In the genomic region with DNA sequence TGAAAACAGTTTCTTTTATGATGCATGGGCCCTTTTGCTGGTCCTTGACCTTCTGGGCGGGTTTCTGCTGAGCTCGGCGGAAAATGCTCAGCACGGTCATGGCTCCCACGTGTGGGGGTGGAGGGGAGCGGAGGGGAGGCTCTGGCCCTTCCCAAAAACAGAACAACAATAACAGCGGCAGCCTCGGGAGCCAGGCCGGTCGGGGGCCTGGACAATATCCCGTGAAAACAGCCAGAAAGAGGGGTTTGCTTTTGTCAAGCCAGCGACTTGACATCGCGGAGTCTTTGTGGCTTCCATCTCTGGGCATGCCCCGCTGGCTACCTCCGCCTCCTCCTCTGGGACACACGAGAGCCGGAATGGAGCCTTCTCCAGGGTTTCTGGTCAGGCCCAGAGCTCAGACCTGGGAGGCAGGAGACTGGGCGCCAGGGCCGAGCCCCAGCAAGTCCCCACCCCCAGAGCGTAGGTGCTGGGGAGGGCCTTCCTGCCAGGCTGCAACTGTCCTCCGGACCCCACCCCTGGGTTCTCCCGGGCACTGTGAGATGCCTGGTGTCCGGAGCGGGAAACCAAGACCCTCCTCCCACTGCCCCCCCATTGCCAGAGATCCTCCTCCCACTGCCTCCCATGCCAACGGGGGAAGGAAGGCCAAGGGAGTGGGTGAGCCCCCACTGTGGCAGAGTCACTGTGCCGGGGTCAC, we compare ENCODE assay signal across 9 cellular contexts. TPM values are rescaled to one million over a fixed set of nuclear protein-coding genes. Genes with fewer than 3 reads are reported as not detected.
DNase-seq lines count a peak whose midpoint lies in the region; FAIRE-seq and TF ChIP-seq lines count a peak whose summit lies in the region.
"Had no signal": no experiment of that assay in that cellular context is flagged by ENCODE, and none has a peak within 500 bp of the region (broad histone marks: within the 10 kb centered on the region; RNA-seq: fewer than 3 reads in every experiment).

No MANE protein-coding gene starts in this region.

- no peaks in the 10 kb centered on the region for H3K4me1 Mint-ChIP-seq in activated naive CD4-positive, alpha-beta T cell treated with anti-CD3 and anti-CD28 coated beads for 36 hours (ENCODE audit: low read depth)
- H3K4me1 Mint-ChIP-seq in mesothelial cell of epicardium: peaks cover 3% of the 10 kb centered on the region

- no TSS peak for BruUV-seq in endothelial cell of umbilical vein (replicated peaks; lab: Mats Ljungman, UMichigan)

- no peaks in the 10 kb centered on the region for H3K27me3 Mint-ChIP-seq in activated naive CD4-positive, alpha-beta T cell treated with anti-CD3 and anti-CD28 coated beads for 36 hours (ENCODE audit: low read depth)
- no peaks in the 10 kb centered on the region for H3K27me3 Mint-ChIP-seq in mesothelial cell of epicardium (ENCODE audit: low read depth)

- dilution Hi-C loops in endothelial cell of umbilical vein (cut with MboI; ENCODE audit: extremely low pct_ligation_motif_present, low sequenced_read_pairs): no loop called here

- H3K9ac ChIP-seq in endothelial cell of umbilical vein (replicated peaks; ENCODE audit: extremely low read depth, insufficient read depth, low read length): no peak overlapping the region

- no peaks in the 10 kb centered on the region for H3K27me3 ChIP-seq in endothelial cell of umbilical vein (ENCODE audit: control insufficient read depth in 2 of 2, insufficient read depth in 2 of 2, low read length in 2 of 2)
- no peaks in the 10 kb centered on the region for H3K27me3 ChIP-seq in uterus

- CTCF ChIA-PET in activated naive CD4-positive, alpha-beta T cell treated with anti-CD3 and anti-CD28 coated beads for 36 hours (lab: Charles Lee): no interaction called here
- CTCF ChIA-PET in endothelial cell of umbilical vein (lab: Charles Lee): no interaction called here

- H4K20me1 ChIP-seq in endothelial cell of umbilical vein (replicated peaks; ENCODE audit: control insufficient read depth, extremely low read depth, insufficient read depth, low read length): no peaks in the 10 kb centered on the region

- no peak for TF ChIP-seq POLR2A in endothelial cell of umbilical vein (IDR thresholded peaks at IDR 0.05; ENCODE audit: low read depth, low read length)
- no peak for TF ChIP-seq POLR2A in uterus (IDR thresholded peaks at IDR 0.05)

- no peak for FAIRE-seq in endothelial cell of umbilical vein (lab: Jason Lieb, UNC)

- no peak for TF ChIP-seq CTCF in endothelial cell of umbilical vein (IDR thresholded peaks at IDR 0.05; ENCODE audit: extremely low read depth in 1 of 2, insufficient read depth in 1 of 2, low read depth in 1 of 2, low read length in 2 of 2)
- no peak for TF ChIP-seq CTCF in mesothelial cell of epicardium (IDR thresholded peaks at IDR 0.05; ENCODE audit: unreplicated experiment)
- TF ChIP-seq CTCF in uterus (IDR thresholded peaks at IDR 0.05): no peak
- no peak for TF ChIP-seq CTCF in GM13977 (IDR thresholded peaks at IDR 0.05; ENCODE audit: extremely low read depth, insufficient read depth, missing control alignments)

- H3K27ac Mint-ChIP-seq in activated naive CD4-positive, alpha-beta T cell treated with anti-CD3 and anti-CD28 coated beads for 36 hours: no peak overlapping the region
- peak overlapping the region; percentile 83 for H3K27ac Mint-ChIP-seq in mesothelial cell of epicardium

- no peaks in the 10 kb centered on the region for H3K4me1 ChIP-seq in endothelial cell of umbilical vein (ENCODE audit: control insufficient read depth, extremely low read depth, insufficient read depth, low read length)
- peaks cover 6 to 35% of the 10 kb centered on the region in 2 donors for H3K4me1 ChIP-seq in uterus

- H3K4me3 ChIP-seq in endothelial cell of umbilical vein (replicated peaks in 1 of 3; ENCODE audit: insufficient read depth in 1 of 3, low read depth in 1 of 3, low read length in 3 of 3) (no peak overlapping the region), uterus (no peak overlapping the region)

- H3K36me3 Mint-ChIP-seq in activated naive CD4-positive, alpha-beta T cell treated with anti-CD3 and anti-CD28 coated beads for 36 hours (ENCODE audit: low read depth): no peaks in the 10 kb centered on the region
- H3K36me3 Mint-ChIP-seq in mesothelial cell of epicardium: no peaks in the 10 kb centered on the region

- H3K9me3 Mint-ChIP-seq in activated naive CD4-positive, alpha-beta T cell treated with anti-CD3 and anti-CD28 coated beads for 36 hours: no peaks in the 10 kb centered on the region
- no peaks in the 10 kb centered on the region for H3K9me3 Mint-ChIP-seq in mesothelial cell of epicardium

- no peaks in the 10 kb centered on the region for H3K9me3 ChIP-seq in endothelial cell of umbilical vein (replicated peaks; ENCODE audit: control insufficient read depth, insufficient read depth, low read length)
- no peaks in the 10 kb centered on the region for H3K9me3 ChIP-seq in uterus

- POLR2A ChIA-PET in endothelial cell of umbilical vein (lab: Charles Lee): no interaction called here

- no peaks in the 10 kb centered on the region for H3K79me2 ChIP-seq in endothelial cell of umbilical vein (ENCODE audit: control insufficient read depth, insufficient read depth, low read length)

- no peaks in the 10 kb centered on the region for H3K9me1 ChIP-seq in endothelial cell of umbilical vein (replicated peaks; ENCODE audit: control insufficient read depth, extremely low read depth, insufficient read depth, low read length)

- no peak overlapping the region for H3K4me3 Mint-ChIP-seq in activated naive CD4-positive, alpha-beta T cell treated with anti-CD3 and anti-CD28 coated beads for 36 hours
- no peak overlapping the region for H3K4me3 Mint-ChIP-seq in mesothelial cell of epicardium

- intact Hi-C loops in activated naive CD4-positive, alpha-beta T cell treated with anti-CD3 and anti-CD28 coated beads for 36 hours (cut with micrococcal nuclease): no loop called here
- intact Hi-C loops in endothelial cell of umbilical vein (cut with micrococcal nuclease) (no loop called here), uterus (cut with DNase I; ENCODE audit: low total_unique reads) (no loop called here)

- no peak overlapping the region for H2AFZ ChIP-seq in endothelial cell of umbilical vein (ENCODE audit: low read depth, low read length)

- no peaks in the 10 kb centered on the region for H3K36me3 ChIP-seq in endothelial cell of umbilical vein (ENCODE audit: control insufficient read depth in 2 of 2, extremely low read depth in 1 of 2, insufficient read depth in 2 of 2, low read length in 2 of 2)
- no peaks in the 10 kb centered on the region for H3K36me3 ChIP-seq in uterus

- in situ Hi-C loops in GM13977 (cut with MboI; ENCODE audit: low pct_unique_long_range_greater_than_20kb, low sequenced_read_pairs, unreplicated experiment): no loop called here

- H3K27ac ChIP-seq in endothelial cell of umbilical vein (ENCODE audit: insufficient read depth, low read depth, low read length) (no peak overlapping the region), uterus (peak overlapping the region; percentile 79 to 91)

- peak; percentile 3 for DNase-seq in activated naive CD4-positive, alpha-beta T cell treated with anti-CD3 and anti-CD28 coated beads for 36 hours
- DNase-seq in activated naive CD4-positive, alpha-beta T cell treated with Interleukin-2 at 50 U/mL for 16 hours: no peak
- peak; percentile 32 for DNase-seq in endothelial cell of umbilical vein (ENCODE audit: low read depth, low spot score)
- peak in 1 of 2 experiments; percentile 39 for DNase-seq in mesothelial cell of epicardium (ENCODE audit: low spot score in 2 of 2, unreplicated experiment in 2 of 2)
- peak; percentile 86 to 89 for DNase-seq in uterus
- no peak for DNase-seq in HuH-7.5 (ENCODE audit: low spot score)
- no peak for DNase-seq in activated naive CD4-positive, alpha-beta T cell treated with anti-CD3 and anti-CD28 coated beads, Interleukin-2, amount 50 U/mL, for 16 hours
- DNase-seq in GM13977 (ENCODE audit: low spot score): no peak

- no peak overlapping the region for H3K4me2 ChIP-seq in endothelial cell of umbilical vein (ENCODE audit: insufficient read depth, low read length)

TF ChIP-seq in endothelial cell of umbilical vein, 7 proteins besides CTCF, POLR2A, EP300 and RAD21 (continues in another document):
- TF ChIP-seq EZH2 (IDR thresholded peaks at IDR 0.05; ENCODE audit: borderline replicate concordance, low read depth, low read length, severe bottlenecking) (no peak), FOS (IDR thresholded peaks at IDR 0.05; ENCODE audit: borderline replicate concordance, insufficient read depth, low read length) (no peak), POLR2AphosphoS5 (IDR thresholded peaks at IDR 0.05; ENCODE audit: insufficient read depth, low read depth, low read length) (no peak), GATA2 (IDR thresholded peaks at IDR 0.05; ENCODE audit: insufficient read depth, insufficient read length, low read depth, low read length) (no peak), JUN (IDR thresholded peaks at IDR 0.05; ENCODE audit: borderline replicate concordance, insufficient read depth, insufficient read length, low read depth) (no peak)

RNA-seq across cellular contexts. Expression of gene SNED1, which starts 35.9 kb away (rescaled TPM):
- total RNA-seq in activated naive CD4-positive, alpha-beta T cell treated with anti-CD3 and anti-CD28 coated beads for 36 hours: under 1 TPM; 0.35 to 0.60 TPM
- 17.2 and 22.1 TPM in 2 replicates for total RNA-seq in endothelial cell of umbilical vein
- polyA plus RNA-seq in endothelial cell of umbilical vein: 12.4 and 14.1 TPM in 2 replicates
- polyA plus RNA-seq in endothelial cell of umbilical vein (2011; cell fraction: cytosol; rRNA removed): 6.9 and 7.2 TPM in 2 replicates
- 18.9 and 23.5 TPM in 2 replicates for polyA plus RNA-seq in endothelial cell of umbilical vein (2011; cell fraction: nucleus; rRNA removed)
- 10.1 and 19.7 TPM in 2 replicates for polyA plus RNA-seq in endothelial cell of umbilical vein (2012)
- polyA minus RNA-seq in endothelial cell of umbilical vein: 14.8 and 26.7 TPM in 2 replicates
- polyA minus RNA-seq in endothelial cell of umbilical vein (2011; cell fraction: cytosol; rRNA and poly(A)+ RNA removed): 1.8 TPM
- polyA minus RNA-seq in endothelial cell of umbilical vein (2011; cell fraction: nucleus; rRNA and poly(A)+ RNA removed): 21.3 and 35.4 TPM in 2 replicates
- total RNA-seq in mesothelial cell of epicardium: 7.1 to 10.5 TPM (median 9.4 TPM) in 3 replicates
- 10 to 100 TPM; 18.5 to 87.1 (median 21.9) TPM for total RNA-seq in uterus

RNA-seq across cellular contexts. Expression of gene CROCC2, which starts 56.4 kb away (rescaled TPM):
- not detected for total RNA-seq in activated naive CD4-positive, alpha-beta T cell treated with anti-CD3 and anti-CD28 coated beads for 36 hours
- not detected in 2 replicates for total RNA-seq in endothelial cell of umbilical vein
- polyA plus RNA-seq in endothelial cell of umbilical vein: not detected in 2 replicates
- not detected in 2 replicates for polyA plus RNA-seq in endothelial cell of umbilical vein (2011; cell fraction: cytosol; rRNA removed)
- polyA plus RNA-seq in endothelial cell of umbilical vein (2011; cell fraction: nucleus; rRNA removed): not detected in 2 replicates
- not detected in 2 replicates for polyA plus RNA-seq in endothelial cell of umbilical vein (2012)
- polyA minus RNA-seq in endothelial cell of umbilical vein: not detected in 2 replicates
- not detected for polyA minus RNA-seq in endothelial cell of umbilical vein (2011; cell fraction: cytosol; rRNA and poly(A)+ RNA removed)
- polyA minus RNA-seq in endothelial cell of umbilical vein (2011; cell fraction: nucleus; rRNA and poly(A)+ RNA removed): not detected in 2 replicates
- total RNA-seq in mesothelial cell of epicardium: 0.16 to 0.32 TPM (median 0.16 TPM) in 3 replicates
- 1 to 10 TPM in 2 of 4 donors, under 1 TPM in 1, not detected in 1; 0.79 to 2.6 (median 1.8) TPM for total RNA-seq in uterus
- total RNA-seq: MCF 10A had no signal

Comparison
In these comparisons a context has a peak if more than half of its experiments do, and no peak if none do; other contexts are left out.
1. DNase-seq: peak in activated naive CD4-positive, alpha-beta T cell treated with anti-CD3 and anti-CD28 coated beads for 36 hours (single experiment), endothelial cell of umbilical vein (single experiment) and uterus (2 of 2); none in activated naive CD4-positive, alpha-beta T cell treated with Interleukin-2 at 50 U/mL for 16 hours (single experiment), HuH-7.5 (single experiment), activated naive CD4-positive, alpha-beta T cell treated with anti-CD3 and anti-CD28 coated beads, Interleukin-2, amount 50 U/mL, for 16 hours (single experiment) and GM13977 (single experiment).